ENCODE assay signal across 11 cellular contexts in the genomic region with DNA sequence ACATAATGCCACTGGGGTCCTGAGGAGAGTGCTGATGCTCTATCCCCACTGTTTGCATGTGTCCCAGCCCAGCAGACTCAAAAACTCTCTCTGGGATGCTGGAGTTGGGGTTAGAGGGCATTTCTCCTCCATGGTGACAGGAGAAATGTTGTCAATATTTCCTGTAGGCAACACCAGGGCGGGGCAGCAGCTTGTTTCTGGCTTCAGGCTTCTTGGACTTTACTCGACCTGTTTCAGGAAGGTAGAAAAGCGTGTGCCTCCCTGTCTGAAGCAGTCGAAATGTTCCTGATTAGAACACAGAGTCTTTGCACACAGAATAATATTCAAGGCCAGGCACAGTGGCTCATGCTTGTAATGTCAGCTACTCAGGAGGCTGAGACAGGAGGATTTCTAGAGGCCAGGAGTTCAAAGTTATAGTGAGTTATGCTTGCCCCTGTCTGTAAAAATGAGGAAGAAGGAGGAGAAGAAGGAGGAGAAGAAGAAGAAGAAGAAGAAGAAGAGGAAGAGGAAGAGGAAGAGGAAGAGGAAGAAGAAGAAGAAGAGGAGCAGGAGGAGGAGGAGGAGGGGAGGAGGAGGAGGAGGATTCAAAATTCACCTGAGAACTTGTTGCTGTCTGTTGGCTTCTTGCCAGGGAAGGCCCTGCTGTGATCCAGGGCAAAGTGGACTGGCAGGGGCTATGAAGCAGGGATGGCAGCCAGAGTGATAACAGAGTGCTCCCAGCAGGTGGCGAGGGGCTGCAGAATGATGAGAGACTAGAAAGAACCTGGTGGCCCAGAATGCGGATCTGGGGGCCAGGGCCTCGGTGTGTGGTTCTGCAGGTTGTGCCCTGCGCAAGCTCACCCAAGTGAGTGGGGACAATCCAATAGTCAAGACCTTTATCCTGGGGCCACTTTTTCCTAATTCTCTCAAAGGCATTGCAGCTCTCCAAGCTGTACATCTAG.
DNase-seq lines count a peak whose midpoint lies in the region; ATAC-seq and TF ChIP-seq lines count a peak whose summit lies in the region.
"Had no signal": no experiment of that assay in that cellular context is flagged by ENCODE, and none has a peak within 500 bp of the region (broad histone marks: within the 10 kb centered on the region; RNA-seq: fewer than 3 reads in every experiment).

No MANE protein-coding gene starts in this region.

- intact Hi-C loops in left colon (cut with DNase I, micrococcal nuclease), result no loop called here
- intact Hi-C loops in testis (cut with DNase I; ENCODE audit: low total_unique reads), result no loop called here

- TF ChIP-seq CTCF in GM13977 (IDR thresholded peaks at IDR 0.05; ENCODE audit: extremely low read depth, insufficient read depth, missing control alignments), result peak; percentile 20
- TF ChIP-seq CTCF in testis (IDR thresholded peaks at IDR 0.05), result no peak

- H3K9me3 ChIP-seq in testis, result no peaks in the 10 kb centered on the region
- H3K9me3 ChIP-seq: ascending aorta, upper lobe of right lung had no signal

- ATAC-seq in left colon (peak; percentile 95), GM21447 (IDR thresholded peaks at IDR 0.05; ENCODE audit: unreplicated experiment) (no peak)
- ATAC-seq: upper lobe of right lung had no signal

- no peaks in the 10 kb centered on the region for H3K4me1 ChIP-seq in testis

- no peaks in the 10 kb centered on the region for H3K27me3 ChIP-seq in testis
- H3K27me3 ChIP-seq: ascending aorta, upper lobe of right lung had no signal

- 67 to 92% methylated on average over 4 to 8 of the region's 8 CpGs for WGBS in testis, 2 donors

- H3K27ac ChIP-seq in testis, result no peak overlapping the region
- H3K27ac ChIP-seq: upper lobe of right lung had no signal

- in situ Hi-C loops in GM13977 (cut with MboI; ENCODE audit: low pct_unique_long_range_greater_than_20kb, low sequenced_read_pairs, unreplicated experiment) (no loop called here), SK-MEL-5 (cut with HindIII; ENCODE audit: low pct_unique_long_range_greater_than_20kb, low sequenced_read_pairs) (no loop called here)

- DNase-seq in NCI-H2171 treated with DMSO at 0.1 percent for 48 hours (lab: John Stamatoyannopoulos, UW) (peak; percentile 5), NCI-H2171 (lab: John Stamatoyannopoulos, UW) (no peak), GM13977 (ENCODE audit: low spot score) (no peak), SK-MEL-5 (ENCODE audit: low read depth, low spot score) (peak; percentile 16), left colon (peak in 1 of 2 donors; percentile 34), testis (no peak), AG20443 (ENCODE audit: low spot score) (no peak)
- DNase-seq: NCI-H1694, upper lobe of right lung had no signal

- H3K36me3 ChIP-seq in testis (ENCODE audit: low read depth, missing control alignments), result no peaks in the 10 kb centered on the region
- H3K36me3 ChIP-seq: ascending aorta, upper lobe of right lung had no signal

- no peak overlapping the region for H3K4me3 ChIP-seq in testis
- H3K4me3 ChIP-seq: ascending aorta, upper lobe of right lung had no signal

- no peak for TF ChIP-seq POLR2A in testis (IDR thresholded peaks at IDR 0.05)

Comparison
In these comparisons a context has a peak if more than half of its experiments do, and no peak if none do; other contexts are left out.
1. DNase-seq: peak in NCI-H2171 treated with DMSO at 0.1 percent for 48 hours (single experiment) and SK-MEL-5 (single experiment); none in NCI-H2171 (single experiment), GM13977 (single experiment), testis (single experiment) and AG20443 (single experiment).